Comparison of ENCODE assay signal across 9 cellular contexts in the genomic region with DNA sequence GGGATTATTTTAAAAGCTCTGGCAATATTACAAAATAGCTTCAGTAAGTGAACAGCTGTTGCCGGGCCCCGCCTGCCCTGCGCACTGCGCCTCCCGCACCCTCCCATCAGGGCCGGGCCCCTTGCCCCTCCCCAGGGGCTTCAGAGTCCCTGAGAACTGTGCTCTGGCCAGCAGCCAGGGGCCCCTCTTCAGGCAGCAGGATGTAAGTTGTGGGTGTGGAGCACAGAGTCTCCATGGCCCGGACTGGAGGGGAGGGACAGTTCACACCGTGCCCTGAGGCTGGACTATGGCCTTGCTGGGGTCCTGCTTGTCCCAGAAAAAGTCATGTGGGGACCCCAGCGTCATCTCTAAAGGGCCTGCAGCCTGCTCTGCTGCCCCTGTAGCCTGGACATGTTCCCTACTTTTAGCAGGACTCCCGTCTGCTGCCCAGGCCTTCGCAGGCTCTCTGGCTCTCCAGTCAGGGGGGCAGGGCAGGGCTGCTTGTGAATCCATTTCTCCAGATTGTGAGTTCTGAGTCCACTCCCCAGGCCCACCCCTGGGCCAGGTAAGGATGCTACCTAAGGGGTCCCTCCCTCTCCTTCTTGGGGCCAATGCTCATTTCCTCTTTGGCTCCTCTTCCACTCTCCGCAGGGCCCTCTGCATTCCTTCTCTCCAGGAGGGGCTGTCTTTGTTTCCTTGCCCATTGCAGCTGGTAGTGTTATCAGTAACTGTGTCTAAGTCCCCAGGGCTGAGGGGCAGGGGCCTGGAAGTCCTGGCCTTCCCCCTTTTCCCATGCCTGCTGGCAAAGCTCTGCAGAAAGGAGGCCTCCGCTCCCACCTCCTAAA. TPM values are rescaled to one million over a fixed set of nuclear protein-coding genes. Genes with fewer than 3 reads are reported as not detected.
DNase-seq lines count a peak whose midpoint lies in the region; ATAC-seq and TF ChIP-seq lines count a peak whose summit lies in the region.
"Had no signal": no experiment of that assay in that cellular context is flagged by ENCODE, and none has a peak within 500 bp of the region (broad histone marks: within the 10 kb centered on the region; RNA-seq: fewer than 3 reads in every experiment).

No MANE protein-coding gene starts in this region.

- peaks cover 18% of the 10 kb centered on the region for H3K27me3 Mint-ChIP-seq in activated T-helper 2 cell treated with anti-CD3 and anti-CD28 coated beads, Interferon-gamma antibody, Interleukin-2, Interleukin-4, amounts not matched to agents 10 μg/mL and 5 μg/mL and 100 μg/mL, durations not matched to agents 14 hours and 24 hours and 36 hours (ENCODE audit: low read depth)

- H3K4me1 Mint-ChIP-seq in activated T-helper 2 cell treated with anti-CD3 and anti-CD28 coated beads, Interferon-gamma antibody, Interleukin-2, Interleukin-4, amounts not matched to agents 10 μg/mL and 5 μg/mL and 100 μg/mL, durations not matched to agents 14 hours and 24 hours and 36 hours (ENCODE audit: low read depth) = peaks cover 3% of the 10 kb centered on the region

- H3K27ac ChIP-seq in heart left ventricle = peak overlapping the region; percentile 6 to 81 (median 63)

- H3K27ac Mint-ChIP-seq in activated T-helper 2 cell treated with anti-CD3 and anti-CD28 coated beads, Interferon-gamma antibody, Interleukin-2, Interleukin-4, amounts not matched to agents 10 μg/mL and 5 μg/mL and 100 μg/mL, durations not matched to agents 14 hours and 24 hours and 36 hours = no peak overlapping the region

- no peak for TF ChIP-seq POLR2A in heart left ventricle (IDR thresholded peaks at IDR 0.05)

- peak overlapping the region; percentile 66 for H2AFZ ChIP-seq in neuron (ENCODE audit: low read depth, low read length)

- H3K27me3 ChIP-seq in heart left ventricle (no peaks in the 10 kb centered on the region), neuron (ENCODE audit: insufficient read depth, low read length) (peaks cover 17% of the 10 kb centered on the region)

- H3K4me3 ChIP-seq in heart left ventricle (peak overlapping the region in 7 of 12 donors; percentile 14 to 40 (median 33)), neuron (ENCODE audit: low read length) (peak overlapping the region; percentile 41)

- DNase-seq in DMS153 (lab: John Stamatoyannopoulos, UW) (peak; percentile 6), NCI-H510A treated with DMSO at 0.1 percent for 48 hours (lab: John Stamatoyannopoulos, UW) (peak; percentile 85), heart left ventricle (peak; percentile 62 to 87 (median 82)), SW480 (ENCODE audit: low spot score) (no peak)
- DNase-seq in activated T-helper 2 cell treated with anti-CD3 and anti-CD28 coated beads, Interferon-gamma antibody, Interleukin-2, Interleukin-4, amounts not matched to agents 10 μg/mL and 5 μg/mL and 100 μg/mL, durations not matched to agents 14 hours and 24 hours and 36 hours (ENCODE audit: low spot score) = no peak
- DNase-seq in stimulated activated CD4-positive, alpha-beta T cell treated with anti-CD3 and anti-CD28 coated beads, Interleukin-15, amount 100 ng/mL, for 24 hours = no peak

- intact Hi-C loops in heart left ventricle (cut with DNase I) = loop anchor here in 2 of 10 donors (5.0 kb wide), 1 partner anchor 96 kb away; a partner anchor contains a TSS
- intact Hi-C loops in activated T-helper 2 cell treated with anti-CD3 and anti-CD28 coated beads, Interferon-gamma antibody, Interleukin-2, Interleukin-4, amounts not matched to agents 10 μg/mL and 5 μg/mL and 100 μg/mL, durations not matched to agents 14 hours and 24 hours and 36 hours (cut with micrococcal nuclease) = loop anchor here (5.0 kb wide), 1 partner anchor 36 kb away; no protein-coding TSS in a partner anchor

- H3K9me3 ChIP-seq in heart left ventricle (no peaks in the 10 kb centered on the region), neuron (ENCODE audit: low read length) (no peaks in the 10 kb centered on the region)

- WGBS in heart left ventricle, 4 donors = 35 to 47% (median 39%) methylated on average over 11 to 13 of the region's 13 CpGs

- no peaks in the 10 kb centered on the region for H3K9me3 Mint-ChIP-seq in activated T-helper 2 cell treated with anti-CD3 and anti-CD28 coated beads, Interferon-gamma antibody, Interleukin-2, Interleukin-4, amounts not matched to agents 10 μg/mL and 5 μg/mL and 100 μg/mL, durations not matched to agents 14 hours and 24 hours and 36 hours

- ATAC-seq in heart left ventricle (peak; percentile 51 to 86 (median 67)), GM21619 (IDR thresholded peaks at IDR 0.05; ENCODE audit: unreplicated experiment) (no peak)

- H3K4me1 ChIP-seq in heart left ventricle = peaks cover 0 to 27% (median 19%) of the 10 kb centered on the region in 12 donors
- peaks cover 31% of the 10 kb centered on the region for H3K4me1 ChIP-seq in neuron (ENCODE audit: insufficient read depth, low read length)

- no peaks in the 10 kb centered on the region for H3K36me3 Mint-ChIP-seq in activated T-helper 2 cell treated with anti-CD3 and anti-CD28 coated beads, Interferon-gamma antibody, Interleukin-2, Interleukin-4, amounts not matched to agents 10 μg/mL and 5 μg/mL and 100 μg/mL, durations not matched to agents 14 hours and 24 hours and 36 hours (ENCODE audit: low read depth)

- no peaks in the 10 kb centered on the region for H3K36me3 ChIP-seq in heart left ventricle
- H3K36me3 ChIP-seq in neuron (ENCODE audit: insufficient read depth, low read length) = no peaks in the 10 kb centered on the region

- no peak for TF ChIP-seq CTCF in heart left ventricle (IDR thresholded peaks at IDR 0.05)

- H3K4me3 Mint-ChIP-seq in activated T-helper 2 cell treated with anti-CD3 and anti-CD28 coated beads, Interferon-gamma antibody, Interleukin-2, Interleukin-4, amounts not matched to agents 10 μg/mL and 5 μg/mL and 100 μg/mL, durations not matched to agents 14 hours and 24 hours and 36 hours (ENCODE audit: low read depth) = no peak overlapping the region

RNA-seq across cellular contexts. Expression of a gene that starts 12.8 kb away (rescaled TPM):
- 1 to 10 TPM in 8 of 9 donors, under 1 TPM in 1; 0.95 to 3.6 (median 2.7) TPM for total RNA-seq in heart left ventricle
- polyA plus RNA-seq in heart left ventricle = 1 to 10 TPM in 1 of 2 donors, under 1 TPM in 1; 0.49 to 1.5 TPM
- 0.46 and 0.59 TPM in 2 replicates for total RNA-seq in activated T-helper 2 cell treated with anti-CD3 and anti-CD28 coated beads, Interferon-gamma antibody, Interleukin-2, Interleukin-4, amounts not matched to agents 10 μg/mL and 5 μg/mL and 100 μg/mL, durations not matched to agents 14 hours and 24 hours and 36 hours
- total RNA-seq: bronchial epithelial cell had no signal

RNA-seq across cellular contexts. Expression of a gene that starts 51.3 kb away (rescaled TPM):
- total RNA-seq in heart left ventricle = 10 to 100 TPM; 25.4 to 56.8 (median 40.0) TPM
- 10 to 100 TPM; 28.7 to 28.9 TPM for polyA plus RNA-seq in heart left ventricle
- total RNA-seq in activated T-helper 2 cell treated with anti-CD3 and anti-CD28 coated beads, Interferon-gamma antibody, Interleukin-2, Interleukin-4, amounts not matched to agents 10 μg/mL and 5 μg/mL and 100 μg/mL, durations not matched to agents 14 hours and 24 hours and 36 hours = 35.2 and 37.2 TPM in 2 replicates

RNA-seq across cellular contexts. Expression of a gene that starts 53.1 kb away (rescaled TPM):
- 10 to 100 TPM in 7 of 9 donors, 1 to 10 TPM in 2; 7.8 to 19.7 (median 13.8) TPM for total RNA-seq in heart left ventricle
- polyA plus RNA-seq in heart left ventricle = 10 to 100 TPM; 10.9 to 16.7 TPM
- total RNA-seq in activated T-helper 2 cell treated with anti-CD3 and anti-CD28 coated beads, Interferon-gamma antibody, Interleukin-2, Interleukin-4, amounts not matched to agents 10 μg/mL and 5 μg/mL and 100 μg/mL, durations not matched to agents 14 hours and 24 hours and 36 hours = 61.7 and 68.7 TPM in 2 replicates

Comparison
In these comparisons a context has a peak if more than half of its experiments do, and no peak if none do; other contexts are left out.
1. DNase-seq: peak in DMS153 (single experiment), NCI-H510A treated with DMSO at 0.1 percent for 48 hours (single experiment) and heart left ventricle (5 of 5); none in activated T-helper 2 cell treated with anti-CD3 and anti-CD28 coated beads, Interferon-gamma antibody, Interleukin-2, Interleukin-4, amounts not matched to agents 10 μg/mL and 5 μg/mL and 100 μg/mL, durations not matched to agents 14 hours and 24 hours and 36 hours (single experiment), stimulated activated CD4-positive, alpha-beta T cell treated with anti-CD3 and anti-CD28 coated beads, Interleukin-15, amount 100 ng/mL, for 24 hours (single experiment) and SW480 (single experiment).